ENCODE assay signal across 1 cellular context in the genomic region with DNA sequence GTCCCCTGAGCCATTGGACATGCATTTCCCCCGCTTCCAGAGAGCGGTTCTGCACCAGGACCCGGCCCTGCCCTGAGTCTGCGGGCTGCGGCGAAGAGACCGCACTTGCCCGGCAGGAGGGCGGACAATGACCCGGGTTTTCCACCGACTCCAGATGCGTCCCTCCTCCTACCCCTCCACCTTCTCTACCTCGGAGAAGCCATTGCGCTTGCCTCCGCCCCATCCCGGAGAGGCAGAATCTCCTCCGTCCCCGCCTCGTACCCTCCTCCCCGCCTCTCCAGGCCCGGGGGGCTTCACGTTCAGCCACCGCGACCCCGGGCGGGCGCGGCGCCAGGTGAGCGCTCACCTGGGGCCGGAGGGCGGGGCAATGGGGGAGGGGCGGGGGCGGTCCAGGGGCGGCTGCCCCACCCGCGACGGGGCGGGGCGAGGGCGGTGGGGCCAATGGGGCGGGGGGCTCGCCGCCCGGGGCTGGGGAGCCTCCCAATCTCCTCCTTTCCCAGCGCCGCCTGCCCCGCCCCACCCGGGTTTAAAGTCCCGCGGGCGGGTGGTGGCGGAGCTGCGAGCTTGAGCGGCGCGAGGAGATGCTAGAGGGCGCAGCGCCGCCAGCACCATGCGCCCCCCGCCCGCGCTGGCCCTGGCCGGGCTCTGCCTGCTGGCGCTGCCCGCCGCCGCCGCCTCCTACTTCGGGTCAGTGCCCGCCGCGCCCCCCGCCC.
TF ChIP-seq lines count a peak whose summit lies in the region.

WNT9B (plus strand) TSS at position 555 of the 713 bp plus-strand sequence; CDS start at position 611, 56 bp downstream.

TF ChIP-seq in HepG2, 621 proteins besides CTCF, POLR2A, EP300 and RAD21 (continued from another document and continues in another):
- TF ChIP-seq, protein P1, sequence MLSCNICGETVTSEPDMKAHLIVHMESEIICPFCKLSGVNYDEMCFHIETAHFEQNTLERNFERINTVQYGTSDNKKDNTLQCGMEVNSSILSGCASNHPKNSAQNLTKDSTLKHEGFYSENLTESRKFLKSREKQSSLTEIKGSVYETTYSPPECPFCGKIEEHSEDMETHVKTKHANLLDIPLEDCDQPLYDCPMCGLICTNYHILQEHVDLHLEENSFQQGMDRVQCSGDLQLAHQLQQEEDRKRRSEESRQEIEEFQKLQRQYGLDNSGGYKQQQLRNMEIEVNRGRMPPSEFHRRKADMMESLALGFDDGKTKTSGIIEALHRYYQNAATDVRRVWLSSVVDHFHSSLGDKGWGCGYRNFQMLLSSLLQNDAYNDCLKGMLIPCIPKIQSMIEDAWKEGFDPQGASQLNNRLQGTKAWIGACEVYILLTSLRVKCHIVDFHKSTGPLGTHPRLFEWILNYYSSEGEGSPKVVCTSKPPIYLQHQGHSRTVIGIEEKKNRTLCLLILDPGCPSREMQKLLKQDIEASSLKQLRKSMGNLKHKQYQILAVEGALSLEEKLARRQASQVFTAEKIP (CRISPR knock-in tag; IDR thresholded peaks at IDR 0.05; ENCODE audit: borderline replicate concordance): no peak
- TF ChIP-seq KDM5B (CRISPR knock-in tag; IDR thresholded peaks at IDR 0.05; ENCODE audit: borderline replicate concordance): 0 out of 2 replicates have a peak, but pooled peaks have one; percentile 1
- TF ChIP-seq NFAT5 (CRISPR knock-in tag; IDR thresholded peaks at IDR 0.05): no peak
- peak; percentile 55; the same call in 1 of the 2 replicates for TF ChIP-seq HNF4G (IDR thresholded peaks at IDR 0.05; ENCODE audit: borderline replicate concordance, low read depth, low read length)
- TF ChIP-seq HNF4G (CRISPR knock-in tag; IDR thresholded peaks at IDR 0.05; ENCODE audit: borderline replicate concordance, low read depth): no peak
- peak; percentile 7; the same call in 1 of the 2 replicates for TF ChIP-seq ZNF281 (CRISPR knock-in tag; IDR thresholded peaks at IDR 0.05; ENCODE audit: borderline replicate concordance)
- 0 out of 2 replicates have a peak, but pooled peaks have one; percentile 12 for TF ChIP-seq TFDP2 (CRISPR knock-in tag; IDR thresholded peaks at IDR 0.05)
- 0 out of 2 replicates have a peak, but pooled peaks have one; percentile 65 for TF ChIP-seq PCBP1 (IDR thresholded peaks at IDR 0.05; ENCODE audit: borderline replicate concordance, low read depth, low read length)
- peak; percentile 96 for TF ChIP-seq ZEB1 (IDR thresholded peaks at IDR 0.05; ENCODE audit: insufficient replicate concordance, low read depth)
- 0 out of 2 replicates have a peak, but pooled peaks have one; percentile 2 for TF ChIP-seq TSC22D2 (CRISPR knock-in tag; IDR thresholded peaks at IDR 0.05; ENCODE audit: borderline replicate concordance)
- 0 out of 2 replicates have a peak, but pooled peaks have one; percentile 5 for TF ChIP-seq ARNT2 (CRISPR knock-in tag; IDR thresholded peaks at IDR 0.05; ENCODE audit: low read depth)
- 0 out of 2 replicates have a peak, but pooled peaks have one; percentile 27 for TF ChIP-seq ZSCAN31 (CRISPR knock-in tag; IDR thresholded peaks at IDR 0.05; ENCODE audit: low read depth)
- no peak for TF ChIP-seq ZNF230 (CRISPR knock-in tag; IDR thresholded peaks at IDR 0.05)
- TF ChIP-seq SAP130 (CRISPR knock-in tag; IDR thresholded peaks at IDR 0.05; ENCODE audit: low read depth): peak; percentile 41; the same call in 1 of the 2 replicates
- TF ChIP-seq YEATS2 (CRISPR knock-in tag; IDR thresholded peaks at IDR 0.05; ENCODE audit: borderline replicate concordance): no peak
- peak; percentile 27 for TF ChIP-seq HNRNPLL (IDR thresholded peaks at IDR 0.05; ENCODE audit: low read depth, low read length, poor library complexity, severe bottlenecking)
- TF ChIP-seq GZF1 (CRISPR knock-in tag; IDR thresholded peaks at IDR 0.05): 0 out of 2 replicates have a peak, but pooled peaks have one; percentile 39
- TF ChIP-seq, protein P2, sequence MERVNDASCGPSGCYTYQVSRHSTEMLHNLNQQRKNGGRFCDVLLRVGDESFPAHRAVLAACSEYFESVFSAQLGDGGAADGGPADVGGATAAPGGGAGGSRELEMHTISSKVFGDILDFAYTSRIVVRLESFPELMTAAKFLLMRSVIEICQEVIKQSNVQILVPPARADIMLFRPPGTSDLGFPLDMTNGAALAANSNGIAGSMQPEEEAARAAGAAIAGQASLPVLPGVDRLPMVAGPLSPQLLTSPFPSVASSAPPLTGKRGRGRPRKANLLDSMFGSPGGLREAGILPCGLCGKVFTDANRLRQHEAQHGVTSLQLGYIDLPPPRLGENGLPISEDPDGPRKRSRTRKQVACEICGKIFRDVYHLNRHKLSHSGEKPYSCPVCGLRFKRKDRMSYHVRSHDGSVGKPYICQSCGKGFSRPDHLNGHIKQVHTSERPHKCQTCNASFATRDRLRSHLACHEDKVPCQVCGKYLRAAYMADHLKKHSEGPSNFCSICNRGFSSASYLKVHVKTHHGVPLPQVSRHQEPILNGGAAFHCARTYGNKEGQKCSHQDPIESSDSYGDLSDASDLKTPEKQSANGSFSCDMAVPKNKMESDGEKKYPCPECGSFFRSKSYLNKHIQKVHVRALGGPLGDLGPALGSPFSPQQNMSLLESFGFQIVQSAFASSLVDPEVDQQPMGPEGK (CRISPR knock-in tag; IDR thresholded peaks at IDR 0.05): peak; percentile 34
- TF ChIP-seq, protein P3, sequence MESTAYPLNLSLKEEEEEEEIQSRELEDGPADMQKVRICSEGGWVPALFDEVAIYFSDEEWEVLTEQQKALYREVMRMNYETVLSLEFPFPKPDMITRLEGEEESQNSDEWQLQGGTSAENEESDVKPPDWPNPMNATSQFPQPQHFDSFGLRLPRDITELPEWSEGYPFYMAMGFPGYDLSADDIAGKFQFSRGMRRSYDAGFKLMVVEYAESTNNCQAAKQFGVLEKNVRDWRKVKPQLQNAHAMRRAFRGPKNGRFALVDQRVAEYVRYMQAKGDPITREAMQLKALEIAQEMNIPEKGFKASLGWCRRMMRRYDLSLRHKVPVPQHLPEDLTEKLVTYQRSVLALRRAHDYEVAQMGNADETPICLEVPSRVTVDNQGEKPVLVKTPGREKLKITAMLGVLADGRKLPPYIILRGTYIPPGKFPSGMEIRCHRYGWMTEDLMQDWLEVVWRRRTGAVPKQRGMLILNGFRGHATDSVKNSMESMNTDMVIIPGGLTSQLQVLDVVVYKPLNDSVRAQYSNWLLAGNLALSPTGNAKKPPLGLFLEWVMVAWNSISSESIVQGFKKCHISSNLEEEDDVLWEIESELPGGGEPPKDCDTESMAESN (CRISPR knock-in tag; conservative IDR thresholded peaks at IDR 0.05): 0 out of 2 replicates have a peak, but pooled peaks have one; percentile 37
- peak; percentile 69; the same call in 1 of the 2 replicates for TF ChIP-seq SIN3A (IDR thresholded peaks at IDR 0.05; ENCODE audit: borderline replicate concordance, low read depth, low read length)
- no peak for TF ChIP-seq CC2D1A (CRISPR knock-in tag; IDR thresholded peaks at IDR 0.05)
- no peak for TF ChIP-seq REXO4 (CRISPR knock-in tag; IDR thresholded peaks at IDR 0.05; ENCODE audit: borderline replicate concordance)
- peak; percentile 51 for TF ChIP-seq DRAP1 (CRISPR knock-in tag; IDR thresholded peaks at IDR 0.05)
- TF ChIP-seq MAZ (IDR thresholded peaks at IDR 0.05; ENCODE audit: borderline replicate concordance, low read depth, low read length): peak; percentile 55; the same call in 1 of the 2 replicates
- peak; percentile 70; the same call in 1 of the 2 replicates for TF ChIP-seq MAZ (CRISPR knock-in tag; IDR thresholded peaks at IDR 0.05; ENCODE audit: low read depth)
- TF ChIP-seq NONO (IDR thresholded peaks at IDR 0.05): no peak
- peak; percentile 45; the same call in 1 of the 2 replicates for TF ChIP-seq NONO (CRISPR knock-in tag; conservative IDR thresholded peaks at IDR 0.05)
- peak; percentile 57 for TF ChIP-seq NFYB (CRISPR knock-in tag; IDR thresholded peaks at IDR 0.05)
- TF ChIP-seq ZNF143 (CRISPR knock-in tag; IDR thresholded peaks at IDR 0.05): no peak
- no peak for TF ChIP-seq MLX (CRISPR knock-in tag; IDR thresholded peaks at IDR 0.05)
- TF ChIP-seq YY1 (IDR thresholded peaks at IDR 0.05; ENCODE audit: insufficient read depth, insufficient replicate concordance, low read depth, low read length): peak; percentile 10
- peak; percentile 31; the same call in 1 of the 2 replicates for TF ChIP-seq STAG1 (CRISPR knock-in tag; IDR thresholded peaks at IDR 0.05)
- TF ChIP-seq, protein P4, sequence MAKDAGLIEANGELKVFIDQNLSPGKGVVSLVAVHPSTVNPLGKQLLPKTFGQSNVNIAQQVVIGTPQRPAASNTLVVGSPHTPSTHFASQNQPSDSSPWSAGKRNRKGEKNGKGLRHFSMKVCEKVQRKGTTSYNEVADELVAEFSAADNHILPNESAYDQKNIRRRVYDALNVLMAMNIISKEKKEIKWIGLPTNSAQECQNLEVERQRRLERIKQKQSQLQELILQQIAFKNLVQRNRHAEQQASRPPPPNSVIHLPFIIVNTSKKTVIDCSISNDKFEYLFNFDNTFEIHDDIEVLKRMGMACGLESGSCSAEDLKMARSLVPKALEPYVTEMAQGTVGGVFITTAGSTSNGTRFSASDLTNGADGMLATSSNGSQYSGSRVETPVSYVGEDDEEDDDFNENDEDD (CRISPR knock-in tag; IDR thresholded peaks at IDR 0.05; ENCODE audit: borderline replicate concordance): peak; percentile 35; the same call in 1 of the 2 replicates
- TF ChIP-seq AHR (CRISPR knock-in tag; IDR thresholded peaks at IDR 0.05): peak; percentile 42; the same call in 1 of the 2 replicates
- TF ChIP-seq, protein P5, sequence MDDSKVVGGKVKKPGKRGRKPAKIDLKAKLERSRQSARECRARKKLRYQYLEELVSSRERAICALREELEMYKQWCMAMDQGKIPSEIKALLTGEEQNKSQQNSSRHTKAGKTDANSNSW (CRISPR knock-in tag; IDR thresholded peaks at IDR 0.05; ENCODE audit: borderline replicate concordance): no peak
- TF ChIP-seq ZMAT3 (CRISPR knock-in tag; conservative IDR thresholded peaks at IDR 0.05): peak; percentile 59; the same call in 1 of the 2 replicates
